In the genomic region with DNA sequence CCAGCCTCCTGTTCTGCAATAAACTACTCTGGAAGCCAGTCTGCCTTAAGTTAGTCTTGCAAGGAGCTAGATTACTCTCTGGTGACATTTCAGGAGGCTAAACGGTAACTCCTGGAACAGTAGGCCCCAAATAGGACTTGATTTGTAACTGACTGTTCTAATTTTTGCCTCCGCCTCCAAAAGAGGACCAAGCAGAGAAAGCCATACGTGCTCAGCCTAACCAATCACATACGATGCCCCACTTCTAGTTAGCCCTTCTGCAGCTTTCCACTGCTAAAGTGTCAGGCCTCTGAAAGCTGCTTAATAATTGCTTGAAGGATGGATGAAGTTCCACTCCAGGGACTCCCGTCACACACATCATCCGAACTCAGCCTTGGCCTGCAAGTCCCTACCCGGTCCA, we compare ENCODE assay signal across 8 cellular contexts. TPM values are rescaled to one million over a fixed set of nuclear protein-coding genes. Genes with fewer than 3 reads are reported as not detected.
DNase-seq lines count a peak whose midpoint lies in the region; ATAC-seq and TF ChIP-seq lines count a peak whose summit lies in the region.

No MANE protein-coding gene starts in this region.

- no peak overlapping the region for H2AK5ac ChIP-seq in mesendoderm (ENCODE audit: low read length)

- H4K8ac ChIP-seq in mesendoderm (ENCODE audit: low read depth, low read length) = no peak overlapping the region

- peak overlapping the region; percentile 95 for H3K9ac ChIP-seq in MM.1S (ENCODE audit: low read length)
- peak overlapping the region; percentile 91 for H3K9ac ChIP-seq in mesendoderm (ENCODE audit: low read length)

- H3K9me2 ChIP-seq in MM.1S (replicated peaks; ENCODE audit: insufficient read depth, low read length) = no peaks in the 10 kb centered on the region

- H3K79me2 ChIP-seq in MM.1S (ENCODE audit: low read length) = peaks cover 41% of the 10 kb centered on the region
- H3K79me2 ChIP-seq in mesendoderm (ENCODE audit: control insufficient read depth, insufficient read depth, low read length) = peaks cover 23% of the 10 kb centered on the region

- no peaks in the 10 kb centered on the region for H3K27me3 ChIP-seq in CD4-positive, alpha-beta T cell (ENCODE audit: control insufficient read depth, insufficient read depth, low read length)
- no peaks in the 10 kb centered on the region for H3K27me3 ChIP-seq in MM.1S (replicated peaks; ENCODE audit: insufficient read depth, low read length)
- no peaks in the 10 kb centered on the region for H3K27me3 ChIP-seq in mesendoderm (ENCODE audit: insufficient read depth, low read length, poor library complexity)
- no peaks in the 10 kb centered on the region for H3K27me3 ChIP-seq in aorta (ENCODE audit: control insufficient read depth in 1 of 2, insufficient read depth in 2 of 2, low read length in 1 of 2)

- H3K79me1 ChIP-seq in mesendoderm (ENCODE audit: low read length) = peaks cover 10% of the 10 kb centered on the region

- no peak for TF ChIP-seq CTCF in CD4-positive, alpha-beta T cell (IDR thresholded peaks at IDR 0.05)
- no peak for TF ChIP-seq CTCF in MM.1S (IDR thresholded peaks at IDR 0.05; ENCODE audit: low read length)

- H2AFZ ChIP-seq in MM.1S (ENCODE audit: low read length) = peak overlapping the region; percentile 100

- no peak for ATAC-seq in CD4-positive, alpha-beta T cell (ENCODE audit: poor library complexity)
- no peak for ATAC-seq in aorta (ENCODE audit: low FRiP score)

- peaks cover 61% of the 10 kb centered on the region for H3K36me3 Mint-ChIP-seq in CD4-positive, alpha-beta T cell (ENCODE audit: low read depth)

- peak overlapping the region; percentile 89 for H3K27ac ChIP-seq in CD4-positive, alpha-beta T cell (ENCODE audit: low read depth, low read length)
- H3K27ac ChIP-seq in MM.1S (ENCODE audit: low read length) (peak overlapping the region; percentile 90), mesendoderm (ENCODE audit: low read depth, low read length) (no peak overlapping the region), aorta (ENCODE audit: low read depth in 1 of 2, low read length in 2 of 2) (peak overlapping the region in 1 of 2 donors; percentile 41)

- H4K5ac ChIP-seq in mesendoderm (ENCODE audit: low read length) = no peak overlapping the region

- H3K4me3 ChIP-seq in MM.1S (ENCODE audit: low read length) (peak overlapping the region; percentile 98), mesendoderm (ENCODE audit: low read length) (peak overlapping the region; percentile 95), aorta (ENCODE audit: low read length in 2 of 2) (peak overlapping the region; percentile 64 to 98)

- H3K36me3 ChIP-seq in MM.1S (replicated peaks; ENCODE audit: insufficient read depth, low read length) (no peaks in the 10 kb centered on the region), mesendoderm (ENCODE audit: control insufficient read depth, insufficient read depth, low read length) (no peaks in the 10 kb centered on the region), aorta (ENCODE audit: control insufficient read depth in 1 of 2, insufficient read depth in 2 of 2, low read length in 1 of 2) (peaks cover 12 to 13% of the 10 kb centered on the region in 2 donors)

- H4K20me1 ChIP-seq in MM.1S (ENCODE audit: insufficient read depth, low read length) = no peaks in the 10 kb centered on the region

- no peak overlapping the region for H3K23ac ChIP-seq in mesendoderm (ENCODE audit: low read length)

- H3K4me2 ChIP-seq in MM.1S (ENCODE audit: low read depth, low read length) (peak overlapping the region; percentile 88), mesendoderm (ENCODE audit: low read length) (peak overlapping the region; percentile 75)

- peak in 1 of 10 experiments; percentile 2 for DNase-seq in CD4-positive, alpha-beta T cell
- DNase-seq in MM.1S (peak; percentile 25), cerebellar cortex (ENCODE audit: low spot score) (peak; percentile 6), mesendoderm (peak; percentile 5), aorta (no peak), MV-4-11 (lab: John Stamatoyannopoulos, UW) (no peak), NCI-H1930 (lab: John Stamatoyannopoulos, UW) (no peak)
- no peak for DNase-seq in effector CD8-positive, alpha-beta T cell (lab: John Stamatoyannopoulos, UW)

- no peak overlapping the region for H2BK15ac ChIP-seq in mesendoderm (replicated peaks; ENCODE audit: low read depth)

- POLR2A ChIA-PET in CD4-positive, alpha-beta T cell (lab: Charles Lee) = interaction anchor here (0.6 to 1.5 kb wide), 4 partner anchors 39 to 1302 kb away, joined by 3 read pairs; a partner anchor contains a TSS

- no peak overlapping the region for H2BK5ac ChIP-seq in mesendoderm (ENCODE audit: low read length)

- CTCF ChIA-PET in CD4-positive, alpha-beta T cell (lab: Charles Lee) = no interaction called here

- intact Hi-C loops in CD4-positive, alpha-beta T cell (cut with DNase I, micrococcal nuclease) = loop anchor here (2.0 to 5.0 kb wide), 4 partner anchors 50 to 194 kb away; a partner anchor contains a TSS
- intact Hi-C loops in aorta (cut with DNase I) = loop anchor here in 1 of 2 donors (5.0 kb wide), 1 partner anchor 36 kb away; no protein-coding TSS in a partner anchor

- WGBS in mesendoderm (ENCODE audit: extremely low coverage, insufficient coverage, low lambda C conversion rate) = no CpG with 5 or more reads among the region's 7 CpGs
- WGBS in aorta, 2 donors = 10 to 11% methylated on average over 7 of the region's 7 CpGs

- H3K4ac ChIP-seq in mesendoderm (ENCODE audit: low read depth, low read length) = no peak overlapping the region

- H3K9me3 ChIP-seq in CD4-positive, alpha-beta T cell (ENCODE audit: control insufficient read depth, low read length) = no peaks in the 10 kb centered on the region
- H3K9me3 ChIP-seq in MM.1S (replicated peaks; ENCODE audit: insufficient read depth, low read length) = no peaks in the 10 kb centered on the region; the same call in 1 of the 2 replicates
- H3K9me3 ChIP-seq in aorta (ENCODE audit: control insufficient read depth, low read length) = no peaks in the 10 kb centered on the region

- peaks cover 40% of the 10 kb centered on the region for H3K4me1 Mint-ChIP-seq in CD4-positive, alpha-beta T cell (ENCODE audit: low read depth)

- peak overlapping the region; percentile 92 for H3K27ac Mint-ChIP-seq in CD4-positive, alpha-beta T cell

- H3K18ac ChIP-seq in mesendoderm (ENCODE audit: low read length) = no peak overlapping the region

- H3K4me3 Mint-ChIP-seq in CD4-positive, alpha-beta T cell = peak overlapping the region; percentile 93

- peaks cover 2% of the 10 kb centered on the region for H3K9me3 Mint-ChIP-seq in CD4-positive, alpha-beta T cell

- peak overlapping the region; percentile 96 for H3K56ac ChIP-seq in mesendoderm (ENCODE audit: low read length)

- H3K27me3 Mint-ChIP-seq in CD4-positive, alpha-beta T cell = no peaks in the 10 kb centered on the region

- H3F3A ChIP-seq in MM.1S (ENCODE audit: insufficient read depth, low read length) = peaks cover 10% of the 10 kb centered on the region; the same call in 1 of the 2 replicates

- H3K4me1 ChIP-seq in MM.1S (ENCODE audit: low read length) (peaks cover 11% of the 10 kb centered on the region; the same call in 1 of the 2 replicates), mesendoderm (ENCODE audit: control insufficient read depth, low read depth, low read length) (no peaks in the 10 kb centered on the region), aorta (ENCODE audit: control insufficient read depth in 1 of 2, insufficient read depth in 2 of 2, low read length in 2 of 2) (peaks cover 4 to 6% of the 10 kb centered on the region in 2 donors)

- no peak overlapping the region for H2BK120ac ChIP-seq in mesendoderm (ENCODE audit: low read depth, low read length)

RNA-seq across cellular contexts. Expression of a gene that starts 0.7 kb away (rescaled TPM):
- total RNA-seq in CD4-positive, alpha-beta T cell = 10 to 100 TPM; 33.1 to 33.7 TPM
- polyA plus RNA-seq in mesendoderm (2013, experiment 1 of 2) = 2.5 TPM
- 2.3 TPM for polyA plus RNA-seq in mesendoderm (2013, experiment 2 of 2)
- 10 to 100 TPM; 19.0 to 19.8 TPM for total RNA-seq in aorta
- under 1 TPM; 0.38 to 0.41 TPM for polyA plus RNA-seq in aorta

RNA-seq across cellular contexts. Expression of a gene that starts 10.4 kb away (rescaled TPM):
- total RNA-seq in CD4-positive, alpha-beta T cell = under 1 TPM; 0.41 to 0.89 TPM
- 7.7 TPM for polyA plus RNA-seq in mesendoderm (2013, experiment 1 of 2)
- 7.3 TPM for polyA plus RNA-seq in mesendoderm (2013, experiment 2 of 2)
- 1 to 10 TPM; 1.3 to 3.5 TPM for total RNA-seq in aorta
- 1 to 10 TPM in 1 of 2 donors, under 1 TPM in 1; 0.63 to 2.9 TPM for polyA plus RNA-seq in aorta

RNA-seq across cellular contexts. Expression of a gene that starts 39.1 kb away (rescaled TPM):
- 10 to 100 TPM; 64.9 to 65.0 TPM for total RNA-seq in CD4-positive, alpha-beta T cell
- polyA plus RNA-seq in mesendoderm (2013, experiment 1 of 2) = 3.2 TPM
- polyA plus RNA-seq in mesendoderm (2013, experiment 2 of 2) = 3.0 TPM
- 10 to 100 TPM; 65.8 to 75.3 TPM for total RNA-seq in aorta
- polyA plus RNA-seq in aorta = 1 to 10 TPM; 1.4 to 3.9 TPM

RNA-seq across cellular contexts. Expression of a gene that starts 49.9 kb away (rescaled TPM):
- total RNA-seq in CD4-positive, alpha-beta T cell = 10 to 100 TPM; 40.5 to 40.7 TPM
- polyA plus RNA-seq in mesendoderm (2013, experiment 1 of 2) = 4.8 TPM
- 4.6 TPM for polyA plus RNA-seq in mesendoderm (2013, experiment 2 of 2)
- 10 to 100 TPM; 44.4 to 48.8 TPM for total RNA-seq in aorta
- polyA plus RNA-seq in aorta = 1 to 10 TPM; 1.6 to 6.6 TPM

Comparison
In these comparisons a context has a peak if more than half of its experiments do, and no peak if none do; other contexts are left out.
1. DNase-seq: peak in MM.1S (single experiment), cerebellar cortex (single experiment) and mesendoderm (single experiment); none in aorta (0 of 2), MV-4-11 (single experiment), effector CD8-positive, alpha-beta T cell (single experiment) and NCI-H1930 (0 of 2).
2. Peak in every context shown above with its lines, with median percentiles within 50 percentile points of each other: H3K4me3 ChIP-seq.